Comparison of ENCODE assay signal across 13 cellular contexts in genomic region chr6:35026434-35027222, GRCh38.
DNase-seq lines count a peak whose midpoint lies in the region; ATAC-seq and TF ChIP-seq lines count a peak whose summit lies in the region.
"Had no signal": no experiment of that assay in that cellular context is flagged by ENCODE, and none has a peak within 500 bp of the region (broad histone marks: within the 10 kb centered on the region; RNA-seq: fewer than 3 reads in every experiment).

No MANE protein-coding gene starts in this region.

- peak overlapping the region in 1 of 2 donors; percentile 51 for H3K9ac ChIP-seq in stomach smooth muscle (ENCODE audit: low read length in 2 of 2)
- H3K9ac ChIP-seq: BLaER1 had no signal

- no peaks in the 10 kb centered on the region for H3K27me3 Mint-ChIP-seq in progenitor cell of endocrine pancreas
- H3K27me3 Mint-ChIP-seq: activated CD4-positive, alpha-beta T cell treated with anti-CD3 and anti-CD28 coated beads, Interleukin-2, amount 10 ng/mL, durations not matched to agents 7 days and 5 days had no signal

- TF ChIP-seq CTCF in foreskin keratinocyte (conservative IDR thresholded peaks at IDR 0.05), result no peak
- TF ChIP-seq CTCF in progenitor cell of endocrine pancreas (IDR thresholded peaks at IDR 0.05; ENCODE audit: unreplicated experiment), result no peak

- no peak overlapping the region for H3K27ac Mint-ChIP-seq in progenitor cell of endocrine pancreas
- H3K27ac Mint-ChIP-seq: activated CD4-positive, alpha-beta T cell treated with anti-CD3 and anti-CD28 coated beads, Interleukin-2, amount 10 ng/mL, durations not matched to agents 7 days and 5 days; activated T-helper 2 cell treated with anti-CD3 and anti-CD28 coated beads, Interferon-gamma antibody, Interleukin-2, Interleukin-4, amounts not matched to agents 10 μg/mL and 5 μg/mL and 100 μg/mL, durations not matched to agents 14 hours and 24 hours and 36 hours had no signal

- H3K4me3 ChIP-seq in HAP-1 (no peak overlapping the region), stomach smooth muscle (ENCODE audit: low read length in 2 of 2) (no peak overlapping the region)
- H3K4me3 ChIP-seq: BLaER1, right lobe of liver had no signal

- H3K27ac ChIP-seq in angular gyrus (ENCODE audit: low read depth, low read length) (peak overlapping the region; percentile 56), foreskin keratinocyte (peak overlapping the region; percentile 79), stomach smooth muscle (ENCODE audit: low read length) (peak overlapping the region; percentile 74)
- H3K27ac ChIP-seq: BLaER1 had no signal

- peaks cover 3% of the 10 kb centered on the region for H3K36me3 Mint-ChIP-seq in progenitor cell of endocrine pancreas (ENCODE audit: insufficient read depth)

- H3K4me1 ChIP-seq in HAP-1 (peaks cover 50% of the 10 kb centered on the region), foreskin keratinocyte (peaks cover 26% of the 10 kb centered on the region), stomach smooth muscle (ENCODE audit: control insufficient read depth, insufficient read depth, low read length) (peaks cover 67% of the 10 kb centered on the region)

- no peaks in the 10 kb centered on the region for H3K27me3 ChIP-seq in HAP-1 (ENCODE audit: low read depth)
- H3K27me3 ChIP-seq in foreskin keratinocyte, result no peaks in the 10 kb centered on the region
- H3K27me3 ChIP-seq in stomach smooth muscle (ENCODE audit: control insufficient read depth in 1 of 2, insufficient read depth in 2 of 2, low read length in 2 of 2), result no peaks in the 10 kb centered on the region
- H3K27me3 ChIP-seq: BLaER1, right lobe of liver had no signal

- no peaks in the 10 kb centered on the region for H3K9me3 Mint-ChIP-seq in progenitor cell of endocrine pancreas (ENCODE audit: low read depth)
- H3K9me3 Mint-ChIP-seq: activated CD4-positive, alpha-beta T cell treated with anti-CD3 and anti-CD28 coated beads, Interleukin-2, amount 10 ng/mL, durations not matched to agents 7 days and 5 days; activated T-helper 2 cell treated with anti-CD3 and anti-CD28 coated beads, Interferon-gamma antibody, Interleukin-2, Interleukin-4, amounts not matched to agents 10 μg/mL and 5 μg/mL and 100 μg/mL, durations not matched to agents 14 hours and 24 hours and 36 hours had no signal

- no peak overlapping the region for H3K4me3 Mint-ChIP-seq in progenitor cell of endocrine pancreas (ENCODE audit: low read depth)
- H3K4me3 Mint-ChIP-seq: activated CD4-positive, alpha-beta T cell treated with anti-CD3 and anti-CD28 coated beads, Interleukin-2, amount 10 ng/mL, durations not matched to agents 7 days and 5 days had no signal

- H3K36me3 ChIP-seq in HAP-1 (replicated peaks), result no peaks in the 10 kb centered on the region; the same call in 1 of the 2 replicates
- peaks cover 5 to 6% of the 10 kb centered on the region in 2 donors for H3K36me3 ChIP-seq in stomach smooth muscle (ENCODE audit: control insufficient read depth in 2 of 2, insufficient read depth in 2 of 2, low read length in 2 of 2)

- peak; percentile 94 for ATAC-seq in foreskin keratinocyte
- ATAC-seq in HG02610 (IDR thresholded peaks at IDR 0.05; ENCODE audit: unreplicated experiment), result no peak
- no peak for ATAC-seq in HG02763 (IDR thresholded peaks at IDR 0.05; ENCODE audit: unreplicated experiment)

- peaks cover 42% of the 10 kb centered on the region for H3K4me1 Mint-ChIP-seq in progenitor cell of endocrine pancreas (ENCODE audit: low read depth)
- H3K4me1 Mint-ChIP-seq: activated CD4-positive, alpha-beta T cell treated with anti-CD3 and anti-CD28 coated beads, Interleukin-2, amount 10 ng/mL, durations not matched to agents 7 days and 5 days had no signal

- in situ Hi-C loops in HAP-1 (cut with MboI; ENCODE audit: low sequenced_read_pairs), result no loop called here

- DNase-seq in HAP-1 (ENCODE audit: low spot score in 2 of 2), result peak; percentile 60 to 70
- DNase-seq in foreskin keratinocyte, result peak; percentile 74 to 86
- DNase-seq in progenitor cell of endocrine pancreas (ENCODE audit: low spot score, unreplicated experiment), result no peak
- no peak for DNase-seq in SK-N-DZ (ENCODE audit: low spot score)
- DNase-seq: activated CD4-positive, alpha-beta T cell treated with anti-CD3 and anti-CD28 coated beads, Interleukin-2, amount 10 ng/mL, durations not matched to agents 7 days and 5 days; NCI-H1694; right lobe of liver had no signal

- H3K9me3 ChIP-seq in HAP-1 (no peaks in the 10 kb centered on the region), stomach smooth muscle (ENCODE audit: control insufficient read depth in 2 of 2, low read length in 2 of 2) (no peaks in the 10 kb centered on the region)
- H3K9me3 ChIP-seq: BLaER1, right lobe of liver had no signal

Comparison
In these comparisons a context has a peak if more than half of its experiments do, and no peak if none do; other contexts are left out.
1. DNase-seq: peak in HAP-1 (2 of 2) and foreskin keratinocyte (2 of 2); none in progenitor cell of endocrine pancreas (single experiment) and SK-N-DZ (single experiment).
2. Peak in every context shown above with its lines, with median percentiles within 50 percentile points of each other: H3K27ac ChIP-seq.